2 cellular contexts compared by ENCODE assay signal in genomic region chr2:132698347-132698746, GRCh38. TPM values are rescaled to one million over a fixed set of nuclear protein-coding genes. Genes with fewer than 3 reads are reported as not detected.
"Had no signal": no experiment of that assay in that cellular context is flagged by ENCODE, and none has a peak within 500 bp of the region (broad histone marks: within the 10 kb centered on the region; RNA-seq: fewer than 3 reads in every experiment).

No MANE protein-coding gene starts in this region.

RNA-seq across cellular contexts. Expression of gene LYPD1, which starts 28.3 kb away (rescaled TPM):
- total RNA-seq: left ventricle myocardium superior; naive thymus-derived CD8-positive, alpha-beta T cell had no signal
- polyA plus RNA-seq: naive thymus-derived CD8-positive, alpha-beta T cell had no signal
